In the genomic region with DNA sequence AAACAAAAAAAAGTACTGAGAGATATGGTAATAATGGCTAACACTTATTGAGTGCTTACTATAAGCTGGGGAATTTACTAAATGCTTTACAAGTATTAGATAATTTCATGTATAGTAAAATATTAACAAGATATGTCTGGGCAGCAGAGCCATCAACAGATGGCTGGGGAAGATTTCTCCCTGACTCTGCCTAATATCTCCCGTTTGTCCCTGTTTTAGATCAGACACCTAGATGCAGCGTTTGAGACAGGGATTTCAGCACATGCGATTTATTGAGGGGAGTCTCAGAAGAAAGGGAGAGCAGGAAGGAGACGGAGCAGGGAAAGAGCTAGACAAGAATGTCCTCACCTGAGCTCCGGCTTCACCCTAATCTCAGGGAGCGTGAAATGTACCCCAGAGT, we compare ENCODE assay signal across 30 cellular contexts. TPM values are rescaled to one million over a fixed set of nuclear protein-coding genes. Genes with fewer than 3 reads are reported as not detected.
"Had no signal": no experiment of that assay in that cellular context is flagged by ENCODE, and none has a peak within 500 bp of the region (broad histone marks: within the 10 kb centered on the region; RNA-seq: fewer than 3 reads in every experiment).

No MANE protein-coding gene starts in this region.

- H3K4me1 ChIP-seq: parathyroid adenoma, psoas muscle, uterus had no signal

- H2AFZ ChIP-seq: parathyroid adenoma had no signal

- H3K4me3 ChIP-seq: ovary, psoas muscle, skin epidermis, smooth muscle cell, spleen, suprapubic skin, testis, tibial artery, transverse colon, upper lobe of left lung, uterus had no signal

- H3K36me3 ChIP-seq: ovary, spleen, suprapubic skin, tibial artery, transverse colon, upper lobe of left lung, uterus had no signal

- H3K9ac ChIP-seq: parathyroid adenoma had no signal

- H3K27me3 ChIP-seq: ovary, spleen, suprapubic skin, testis, transverse colon, upper lobe of left lung, uterus had no signal

- ATAC-seq: naive thymus-derived CD4-positive, alpha-beta T cell; natural killer cell; psoas muscle; right cardiac atrium; sciatic nerve; stimulated activated memory B cell treated with anti-CD40 and anti-IgM and Interleukin-4, amounts not matched to agents 10 μg/mL and 1 μg/mL and 100 μg/mL, for 72 hours; stimulated activated naive CD8-positive, alpha-beta T cell treated with anti-CD3 and anti-CD28 coated beads, Interleukin-15, amount 100 ng/mL, for 72 hours; stimulated activated naive CD8-positive, alpha-beta T cell treated with anti-CD3 and anti-CD28 coated beads, Interleukin-15, Interleukin-2, amounts not matched to agents 100 U/mL and 50 U/mL, for 24 hours had no signal

- H3K27ac ChIP-seq: ovary, parathyroid adenoma, psoas muscle, spleen, suprapubic skin, testis, tibial artery, transverse colon, upper lobe of left lung had no signal

- H3K4me2 ChIP-seq: smooth muscle cell had no signal

- DNase-seq: naive thymus-derived CD4-positive, alpha-beta T cell; natural killer cell; occipital lobe; ovary; posterior cingulate gyrus; psoas muscle; right cardiac atrium; spleen; stimulated activated CD4-positive, alpha-beta T cell treated with anti-CD3 and anti-CD28 coated beads, Interleukin-12 subunit alpha, Interleukin-12 subunit beta, amount 100 ng/mL, for 4 hours; stimulated activated CD4-positive, alpha-beta T cell treated with anti-CD3 and anti-CD28 coated beads, Interleukin-1b, Interleukin-23, amount 100 ng/mL, for 48 hours; stimulated activated CD4-positive, alpha-beta T cell treated with anti-CD3 and anti-CD28 coated beads, Interleukin-4, amount 100 ng/mL, for 1 hour; stimulated activated CD4-positive, alpha-beta T cell treated with anti-CD3 and anti-CD28 coated beads, Interleukin-4, amount 100 ng/mL, for 4 hours; stimulated activated CD8-positive, alpha-beta memory T cell treated with anti-CD3 and anti-CD28 coated beads, Interleukin-4, amount 100 ng/mL, for 48 hours; stimulated activated naive CD4-positive, alpha-beta T cell; stimulated activated naive CD8-positive, alpha-beta T cell treated with anti-CD3 and anti-CD28 coated beads, Interleukin-15, amount 100 ng/mL, for 72 hours; stimulated activated naive CD8-positive, alpha-beta T cell treated with anti-CD3 and anti-CD28 coated beads, Interleukin-15, Interleukin-2, amounts not matched to agents 100 U/mL and 50 U/mL, for 24 hours; substantia nigra; testis; tibial artery; transverse colon; upper lobe of left lung; uterus had no signal

- H3K9me3 ChIP-seq: ovary, psoas muscle, spleen, suprapubic skin, testis, tibial artery, transverse colon, upper lobe of left lung, uterus had no signal

RNA-seq across cellular contexts. Expression of a gene that starts 36.9 kb away (rescaled TPM):
- total RNA-seq: naive thymus-derived CD4-positive, alpha-beta T cell; natural killer cell; occipital lobe; osteoblast; psoas muscle; right cardiac atrium; smooth muscle cell had no signal
- polyA plus RNA-seq: naive thymus-derived CD4-positive, alpha-beta T cell; neural cell; ovary; psoas muscle; right cardiac atrium; smooth muscle cell had no signal
